In genomic region chr11:61739966-61740365, GRCh38 we compare ENCODE assay signal across 24 cellular contexts.
"Had no signal": no experiment of that assay in that cellular context is flagged by ENCODE, and none has a peak within 500 bp of the region (broad histone marks: within the 10 kb centered on the region; RNA-seq: fewer than 3 reads in every experiment).

No MANE protein-coding gene starts in this region.

- H3K27ac ChIP-seq: heart right ventricle, parathyroid adenoma, thoracic aorta, vagina, VCaP had no signal

- H3K4me3 Mint-ChIP-seq: activated naive CD8-positive, alpha-beta T cell treated with anti-CD3 and anti-CD28 coated beads, Interleukin-2, amount 10 ng/mL, durations not matched to agents 7 days and 5 days; activated T-cell treated with anti-CD3 and anti-CD28 coated beads, Interleukin-2, amount 50 U/mL, for 24 hours; activated T-helper 17 cell treated with anti-CD3 and anti-CD28 coated beads, Interleukin-2, amount 50 U/mL, for 72 hours; nephron; stimulated activated memory B cell treated with anti-CD40 and anti-IgM and Interleukin-4, amounts not matched to agents 10 μg/mL and 1 μg/mL and 100 μg/mL, for 72 hours; T-cell; T-helper 2 cell treated with Interferon-gamma antibody and Interleukin-4, amounts not matched to agents 5 μg/mL and 100 μg/mL, for 36 hours; type B pancreatic cell had no signal

- H3K4me1 ChIP-seq: parathyroid adenoma, vagina had no signal

- H3K36me3 Mint-ChIP-seq: activated naive CD8-positive, alpha-beta T cell treated with anti-CD3 and anti-CD28 coated beads, Interleukin-2, amount 10 ng/mL, durations not matched to agents 7 days and 5 days; stimulated activated memory B cell treated with anti-CD40 and anti-IgM and Interleukin-4, amounts not matched to agents 10 μg/mL and 1 μg/mL and 100 μg/mL, for 72 hours; T-cell; type B pancreatic cell had no signal

- H3K4me3 ChIP-seq: heart right ventricle, thoracic aorta, vagina had no signal

- H3K27me3 ChIP-seq: heart right ventricle, vagina had no signal

- DNase-seq: activated CD4-positive, alpha-beta T cell treated with anti-CD3 and anti-CD28 coated beads, Interleukin-2, amount 50 U/mL, for 1 hour; activated CD4-positive, CD25-positive, alpha-beta regulatory T cell treated with anti-CD3 and anti-CD28 coated beads, Interleukin-2, amount 50 U/mL, for 72 hours; activated CD8-positive, alpha-beta memory T cell treated with anti-CD3 and anti-CD28 coated beads for 24 hours; activated CD8-positive, alpha-beta memory T cell treated with anti-CD3 and anti-CD28 coated beads, Interleukin-2, amount 50 U/mL, for 4 hours; activated naive CD4-positive, alpha-beta T cell; activated naive CD8-positive, alpha-beta T cell treated with anti-CD3 and anti-CD28 coated beads, Interleukin-2, amount 10 ng/mL, durations not matched to agents 7 days and 5 days; activated T-cell treated with anti-CD3 and anti-CD28 coated beads, Interleukin-2, amount 50 U/mL, for 24 hours; amniotic stem cell; cortex of kidney; erythroblast; foreskin fibroblast; heart right ventricle; small intestine; T-cell had no signal

- H3K36me3 ChIP-seq: thoracic aorta, vagina had no signal

- H3K27me3 Mint-ChIP-seq: activated naive CD8-positive, alpha-beta T cell treated with anti-CD3 and anti-CD28 coated beads, Interleukin-2, amount 10 ng/mL, durations not matched to agents 7 days and 5 days; activated T-cell treated with anti-CD3 and anti-CD28 coated beads, Interleukin-2, amount 50 U/mL, for 24 hours; activated T-helper 17 cell treated with anti-CD3 and anti-CD28 coated beads, Interleukin-2, amount 50 U/mL, for 72 hours; T-cell; type B pancreatic cell had no signal

- H3K79me2 ChIP-seq: parathyroid adenoma had no signal

- H2AFZ ChIP-seq: parathyroid adenoma had no signal

- H3K4me1 Mint-ChIP-seq: activated naive CD8-positive, alpha-beta T cell treated with anti-CD3 and anti-CD28 coated beads, Interleukin-2, amount 10 ng/mL, durations not matched to agents 7 days and 5 days; activated T-helper 17 cell treated with anti-CD3 and anti-CD28 coated beads, Interleukin-2, amount 50 U/mL, for 72 hours; stimulated activated memory B cell treated with anti-CD40 and anti-IgM and Interleukin-4, amounts not matched to agents 10 μg/mL and 1 μg/mL and 100 μg/mL, for 72 hours; T-cell had no signal

- H3K27ac Mint-ChIP-seq: activated naive CD8-positive, alpha-beta T cell treated with anti-CD3 and anti-CD28 coated beads, Interleukin-2, amount 10 ng/mL, durations not matched to agents 7 days and 5 days; activated T-cell treated with anti-CD3 and anti-CD28 coated beads, Interleukin-2, amount 50 U/mL, for 24 hours; activated T-helper 17 cell treated with anti-CD3 and anti-CD28 coated beads, Interleukin-2, amount 50 U/mL, for 72 hours; nephron; stimulated activated memory B cell treated with anti-CD40 and anti-IgM and Interleukin-4, amounts not matched to agents 10 μg/mL and 1 μg/mL and 100 μg/mL, for 72 hours; T-cell; T-helper 2 cell treated with Interferon-gamma antibody and Interleukin-4, amounts not matched to agents 5 μg/mL and 100 μg/mL, for 36 hours; type B pancreatic cell had no signal

- ATAC-seq: activated T-helper 17 cell treated with anti-CD3 and anti-CD28 coated beads, Interleukin-2, amount 50 U/mL, for 72 hours; sciatic nerve; stimulated activated memory B cell treated with anti-CD40 and anti-IgM and Interleukin-4, amounts not matched to agents 10 μg/mL and 1 μg/mL and 100 μg/mL, for 72 hours; T-cell had no signal

- H3K9me3 ChIP-seq: heart right ventricle, thoracic aorta, vagina had no signal

- H3K9me3 Mint-ChIP-seq: activated naive CD8-positive, alpha-beta T cell treated with anti-CD3 and anti-CD28 coated beads, Interleukin-2, amount 10 ng/mL, durations not matched to agents 7 days and 5 days; activated T-cell treated with anti-CD3 and anti-CD28 coated beads, Interleukin-2, amount 50 U/mL, for 24 hours; activated T-helper 17 cell treated with anti-CD3 and anti-CD28 coated beads, Interleukin-2, amount 50 U/mL, for 72 hours; nephron; stimulated activated memory B cell treated with anti-CD40 and anti-IgM and Interleukin-4, amounts not matched to agents 10 μg/mL and 1 μg/mL and 100 μg/mL, for 72 hours; T-cell; T-helper 2 cell treated with Interferon-gamma antibody and Interleukin-4, amounts not matched to agents 5 μg/mL and 100 μg/mL, for 36 hours; type B pancreatic cell had no signal
